1 cellular context compared by ENCODE assay signal in genomic region chr20:21184810-21185209, GRCh38.
TF ChIP-seq lines count a peak whose summit lies in the region.

No MANE protein-coding gene starts in this region.

TF ChIP-seq in HepG2, 621 proteins besides CTCF, POLR2A, EP300 and RAD21 (continued from another document and continues in another):
- TF ChIP-seq, protein P1, sequence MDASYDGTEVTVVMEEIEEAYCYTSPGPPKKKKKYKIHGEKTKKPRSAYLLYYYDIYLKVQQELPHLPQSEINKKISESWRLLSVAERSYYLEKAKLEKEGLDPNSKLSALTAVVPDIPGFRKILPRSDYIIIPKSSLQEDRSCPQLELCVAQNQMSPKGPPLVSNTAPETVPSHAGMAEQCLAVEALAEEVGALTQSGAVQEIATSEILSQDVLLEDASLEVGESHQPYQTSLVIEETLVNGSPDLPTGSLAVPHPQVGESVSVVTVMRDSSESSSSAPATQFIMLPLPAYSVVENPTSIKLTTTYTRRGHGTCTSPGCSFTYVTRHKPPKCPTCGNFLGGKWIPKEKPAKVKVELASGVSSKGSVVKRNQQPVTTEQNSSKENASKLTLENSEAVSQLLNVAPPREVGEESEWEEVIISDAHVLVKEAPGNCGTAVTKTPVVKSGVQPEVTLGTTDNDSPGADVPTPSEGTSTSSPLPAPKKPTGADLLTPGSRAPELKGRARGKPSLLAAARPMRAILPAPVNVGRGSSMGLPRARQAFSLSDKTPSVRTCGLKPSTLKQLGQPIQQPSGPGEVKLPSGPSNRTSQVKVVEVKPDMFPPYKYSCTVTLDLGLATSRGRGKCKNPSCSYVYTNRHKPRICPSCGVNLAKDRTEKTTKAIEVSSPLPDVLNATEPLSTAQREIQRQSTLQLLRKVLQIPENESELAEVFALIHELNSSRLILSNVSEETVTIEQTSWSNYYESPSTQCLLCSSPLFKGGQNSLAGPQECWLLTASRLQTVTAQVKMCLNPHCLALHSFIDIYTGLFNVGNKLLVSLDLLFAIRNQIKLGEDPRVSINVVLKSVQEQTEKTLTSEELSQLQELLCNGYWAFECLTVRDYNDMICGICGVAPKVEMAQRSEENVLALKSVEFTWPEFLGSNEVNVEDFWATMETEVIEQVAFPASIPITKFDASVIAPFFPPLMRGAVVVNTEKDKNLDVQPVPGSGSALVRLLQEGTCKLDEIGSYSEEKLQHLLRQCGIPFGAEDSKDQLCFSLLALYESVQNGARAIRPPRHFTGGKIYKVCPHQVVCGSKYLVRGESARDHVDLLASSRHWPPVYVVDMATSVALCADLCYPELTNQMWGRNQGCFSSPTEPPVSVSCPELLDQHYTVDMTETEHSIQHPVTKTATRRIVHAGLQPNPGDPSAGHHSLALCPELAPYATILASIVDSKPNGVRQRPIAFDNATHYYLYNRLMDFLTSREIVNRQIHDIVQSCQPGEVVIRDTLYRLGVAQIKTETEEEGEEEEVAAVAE (CRISPR knock-in tag; IDR thresholded peaks at IDR 0.05; ENCODE audit: borderline replicate concordance) = 0 out of 2 replicates have a peak, but pooled peaks have one; percentile 72
- peak; percentile 73 for TF ChIP-seq ATF7 (IDR thresholded peaks at IDR 0.05)
- 0 out of 2 replicates have a peak, but pooled peaks have one; percentile 59 for TF ChIP-seq ATF7 (CRISPR knock-in tag; IDR thresholded peaks at IDR 0.05)
- peak; percentile 81; the same call in 1 of the 2 replicates for TF ChIP-seq CBX5 (CRISPR knock-in tag; IDR thresholded peaks at IDR 0.05; ENCODE audit: borderline replicate concordance)
- TF ChIP-seq FOXA1 (IDR thresholded peaks at IDR 0.05) = no peak
- peak; percentile 61; the same call in 1 of the 2 replicates for TF ChIP-seq FOXA1 (CRISPR knock-in tag; IDR thresholded peaks at IDR 0.05)
- no peak for TF ChIP-seq KLF11 (CRISPR knock-in tag; IDR thresholded peaks at IDR 0.05)
- peak; percentile 73 for TF ChIP-seq FOXA3 (CRISPR knock-in tag; IDR thresholded peaks at IDR 0.05)
- TF ChIP-seq MYNN (CRISPR knock-in tag; IDR thresholded peaks at IDR 0.05; ENCODE audit: low read depth) = no peak
- TF ChIP-seq SKI (IDR thresholded peaks at IDR 0.05; ENCODE audit: partially characterized antibody) = no peak
- TF ChIP-seq BHLHE40 (IDR thresholded peaks at IDR 0.05; ENCODE audit: low read length) = peak; percentile 82
- TF ChIP-seq, protein P2, sequence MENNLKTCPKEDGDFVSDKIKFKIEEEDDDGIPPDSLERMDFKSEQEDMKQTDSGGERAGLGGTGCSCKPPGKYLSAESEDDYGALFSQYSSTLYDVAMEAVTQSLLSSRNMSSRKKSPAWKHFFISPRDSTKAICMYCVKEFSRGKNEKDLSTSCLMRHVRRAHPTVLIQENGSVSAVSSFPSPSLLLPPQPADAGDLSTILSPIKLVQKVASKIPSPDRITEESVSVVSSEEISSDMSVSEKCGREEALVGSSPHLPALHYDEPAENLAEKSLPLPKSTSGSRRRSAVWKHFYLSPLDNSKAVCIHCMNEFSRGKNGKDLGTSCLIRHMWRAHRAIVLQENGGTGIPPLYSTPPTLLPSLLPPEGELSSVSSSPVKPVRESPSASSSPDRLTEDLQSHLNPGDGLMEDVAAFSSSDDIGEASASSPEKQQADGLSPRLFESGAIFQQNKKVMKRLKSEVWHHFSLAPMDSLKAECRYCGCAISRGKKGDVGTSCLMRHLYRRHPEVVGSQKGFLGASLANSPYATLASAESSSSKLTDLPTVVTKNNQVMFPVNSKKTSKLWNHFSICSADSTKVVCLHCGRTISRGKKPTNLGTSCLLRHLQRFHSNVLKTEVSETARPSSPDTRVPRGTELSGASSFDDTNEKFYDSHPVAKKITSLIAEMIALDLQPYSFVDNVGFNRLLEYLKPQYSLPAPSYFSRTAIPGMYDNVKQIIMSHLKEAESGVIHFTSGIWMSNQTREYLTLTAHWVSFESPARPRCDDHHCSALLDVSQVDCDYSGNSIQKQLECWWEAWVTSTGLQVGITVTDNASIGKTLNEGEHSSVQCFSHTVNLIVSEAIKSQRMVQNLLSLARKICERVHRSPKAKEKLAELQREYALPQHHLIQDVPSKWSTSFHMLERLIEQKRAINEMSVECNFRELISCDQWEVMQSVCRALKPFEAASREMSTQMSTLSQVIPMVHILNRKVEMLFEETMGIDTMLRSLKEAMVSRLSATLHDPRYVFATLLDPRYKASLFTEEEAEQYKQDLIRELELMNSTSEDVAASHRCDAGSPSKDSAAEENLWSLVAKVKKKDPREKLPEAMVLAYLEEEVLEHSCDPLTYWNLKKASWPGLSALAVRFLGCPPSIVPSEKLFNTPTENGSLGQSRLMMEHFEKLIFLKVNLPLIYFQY (CRISPR knock-in tag; IDR thresholded peaks at IDR 0.05; ENCODE audit: borderline replicate concordance) = no peak
- no peak for TF ChIP-seq HMGA1 (CRISPR knock-in tag; conservative IDR thresholded peaks at IDR 0.05)
- no peak for TF ChIP-seq ZBTB8A (CRISPR knock-in tag; IDR thresholded peaks at IDR 0.05; ENCODE audit: borderline replicate concordance, low read depth)
- peak; percentile 63 for TF ChIP-seq NCOA2 (CRISPR knock-in tag; IDR thresholded peaks at IDR 0.05)
- TF ChIP-seq ZMYM4 (CRISPR knock-in tag; IDR thresholded peaks at IDR 0.05) = peak; percentile 54; the same call in 1 of the 2 replicates
- TF ChIP-seq MIXL1 (CRISPR knock-in tag; IDR thresholded peaks at IDR 0.05) = peak; percentile 26; the same call in 1 of the 2 replicates
- TF ChIP-seq MIER2 (CRISPR knock-in tag; IDR thresholded peaks at IDR 0.05) = 0 out of 2 replicates have a peak, but pooled peaks have one; percentile 26
- TF ChIP-seq CC2D1A (CRISPR knock-in tag; IDR thresholded peaks at IDR 0.05) = no peak
- TF ChIP-seq ZNF652 (CRISPR knock-in tag; IDR thresholded peaks at IDR 0.05; ENCODE audit: borderline replicate concordance, low read depth) = no peak
- 0 out of 2 replicates have a peak, but pooled peaks have one; percentile 33 for TF ChIP-seq JUNB (CRISPR knock-in tag; IDR thresholded peaks at IDR 0.05; ENCODE audit: borderline replicate concordance)
- no peak for TF ChIP-seq ZNF598 (CRISPR knock-in tag; IDR thresholded peaks at IDR 0.05; ENCODE audit: borderline replicate concordance)
- TF ChIP-seq TARDBP (CRISPR knock-in tag; IDR thresholded peaks at IDR 0.05) = 0 out of 2 replicates have a peak, but pooled peaks have one; percentile 46
- no peak for TF ChIP-seq ZNF512 (CRISPR knock-in tag; IDR thresholded peaks at IDR 0.05)
- no peak for TF ChIP-seq ZNF670 (CRISPR knock-in tag; IDR thresholded peaks at IDR 0.05; ENCODE audit: borderline replicate concordance)
- TF ChIP-seq ZSCAN9 (CRISPR knock-in tag; IDR thresholded peaks at IDR 0.05; ENCODE audit: borderline replicate concordance) = 0 out of 2 replicates have a peak, but pooled peaks have one; percentile 50
- TF ChIP-seq ZNF644 (CRISPR knock-in tag; IDR thresholded peaks at IDR 0.05; ENCODE audit: low read depth) = peak; percentile 87
- TF ChIP-seq ZNF12 (CRISPR knock-in tag; IDR thresholded peaks at IDR 0.05) = peak; percentile 69; the same call in 1 of the 2 replicates
- no peak for TF ChIP-seq ZNF749 (CRISPR knock-in tag; IDR thresholded peaks at IDR 0.05; ENCODE audit: borderline replicate concordance)
- no peak for TF ChIP-seq HOXA7 (CRISPR knock-in tag; IDR thresholded peaks at IDR 0.05)
- peak; percentile 8; the same call in 1 of the 2 replicates for TF ChIP-seq STAG1 (CRISPR knock-in tag; IDR thresholded peaks at IDR 0.05)
- TF ChIP-seq PBX2 (CRISPR knock-in tag; IDR thresholded peaks at IDR 0.05) = no peak
- TF ChIP-seq TAF15 (IDR thresholded peaks at IDR 0.05; ENCODE audit: low read depth, low read length, poor library complexity, severe bottlenecking) = no peak
- TF ChIP-seq, protein P3, sequence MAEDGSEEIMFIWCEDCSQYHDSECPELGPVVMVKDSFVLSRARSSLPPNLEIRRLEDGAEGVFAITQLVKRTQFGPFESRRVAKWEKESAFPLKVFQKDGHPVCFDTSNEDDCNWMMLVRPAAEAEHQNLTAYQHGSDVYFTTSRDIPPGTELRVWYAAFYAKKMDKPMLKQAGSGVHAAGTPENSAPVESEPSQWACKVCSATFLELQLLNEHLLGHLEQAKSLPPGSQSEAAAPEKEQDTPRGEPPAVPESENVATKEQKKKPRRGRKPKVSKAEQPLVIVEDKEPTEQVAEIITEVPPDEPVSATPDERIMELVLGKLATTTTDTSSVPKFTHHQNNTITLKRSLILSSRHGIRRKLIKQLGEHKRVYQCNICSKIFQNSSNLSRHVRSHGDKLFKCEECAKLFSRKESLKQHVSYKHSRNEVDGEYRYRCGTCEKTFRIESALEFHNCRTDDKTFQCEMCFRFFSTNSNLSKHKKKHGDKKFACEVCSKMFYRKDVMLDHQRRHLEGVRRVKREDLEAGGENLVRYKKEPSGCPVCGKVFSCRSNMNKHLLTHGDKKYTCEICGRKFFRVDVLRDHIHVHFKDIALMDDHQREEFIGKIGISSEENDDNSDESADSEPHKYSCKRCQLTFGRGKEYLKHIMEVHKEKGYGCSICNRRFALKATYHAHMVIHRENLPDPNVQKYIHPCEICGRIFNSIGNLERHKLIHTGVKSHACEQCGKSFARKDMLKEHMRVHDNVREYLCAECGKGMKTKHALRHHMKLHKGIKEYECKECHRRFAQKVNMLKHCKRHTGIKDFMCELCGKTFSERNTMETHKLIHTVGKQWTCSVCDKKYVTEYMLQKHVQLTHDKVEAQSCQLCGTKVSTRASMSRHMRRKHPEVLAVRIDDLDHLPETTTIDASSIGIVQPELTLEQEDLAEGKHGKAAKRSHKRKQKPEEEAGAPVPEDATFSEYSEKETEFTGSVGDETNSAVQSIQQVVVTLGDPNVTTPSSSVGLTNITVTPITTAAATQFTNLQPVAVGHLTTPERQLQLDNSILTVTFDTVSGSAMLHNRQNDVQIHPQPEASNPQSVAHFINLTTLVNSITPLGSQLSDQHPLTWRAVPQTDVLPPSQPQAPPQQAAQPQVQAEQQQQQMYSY (CRISPR knock-in tag; IDR thresholded peaks at IDR 0.05) = no peak
- TF ChIP-seq, protein P4, sequence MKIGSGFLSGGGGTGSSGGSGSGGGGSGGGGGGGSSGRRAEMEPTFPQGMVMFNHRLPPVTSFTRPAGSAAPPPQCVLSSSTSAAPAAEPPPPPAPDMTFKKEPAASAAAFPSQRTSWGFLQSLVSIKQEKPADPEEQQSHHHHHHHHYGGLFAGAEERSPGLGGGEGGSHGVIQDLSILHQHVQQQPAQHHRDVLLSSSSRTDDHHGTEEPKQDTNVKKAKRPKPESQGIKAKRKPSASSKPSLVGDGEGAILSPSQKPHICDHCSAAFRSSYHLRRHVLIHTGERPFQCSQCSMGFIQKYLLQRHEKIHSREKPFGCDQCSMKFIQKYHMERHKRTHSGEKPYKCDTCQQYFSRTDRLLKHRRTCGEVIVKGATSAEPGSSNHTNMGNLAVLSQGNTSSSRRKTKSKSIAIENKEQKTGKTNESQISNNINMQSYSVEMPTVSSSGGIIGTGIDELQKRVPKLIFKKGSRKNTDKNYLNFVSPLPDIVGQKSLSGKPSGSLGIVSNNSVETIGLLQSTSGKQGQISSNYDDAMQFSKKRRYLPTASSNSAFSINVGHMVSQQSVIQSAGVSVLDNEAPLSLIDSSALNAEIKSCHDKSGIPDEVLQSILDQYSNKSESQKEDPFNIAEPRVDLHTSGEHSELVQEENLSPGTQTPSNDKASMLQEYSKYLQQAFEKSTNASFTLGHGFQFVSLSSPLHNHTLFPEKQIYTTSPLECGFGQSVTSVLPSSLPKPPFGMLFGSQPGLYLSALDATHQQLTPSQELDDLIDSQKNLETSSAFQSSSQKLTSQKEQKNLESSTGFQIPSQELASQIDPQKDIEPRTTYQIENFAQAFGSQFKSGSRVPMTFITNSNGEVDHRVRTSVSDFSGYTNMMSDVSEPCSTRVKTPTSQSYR (CRISPR knock-in tag; IDR thresholded peaks at IDR 0.05; ENCODE audit: borderline replicate concordance) = peak; percentile 46; the same call in 1 of the 2 replicates
- TF ChIP-seq MEIS2 (CRISPR knock-in tag; IDR thresholded peaks at IDR 0.05) = no peak
- 0 out of 2 replicates have a peak, but pooled peaks have one; percentile 23 for TF ChIP-seq RARA (CRISPR knock-in tag; IDR thresholded peaks at IDR 0.05)
- TF ChIP-seq ETV6 (CRISPR knock-in tag; conservative IDR thresholded peaks at IDR 0.05) = no peak
- no peak for TF ChIP-seq JUN (CRISPR knock-in tag; IDR thresholded peaks at IDR 0.05)
- no peak for TF ChIP-seq SP1 (IDR thresholded peaks at IDR 0.05)
- no peak for TF ChIP-seq SP1 (CRISPR knock-in tag; IDR thresholded peaks at IDR 0.05)
- TF ChIP-seq ZNF777 (CRISPR knock-in tag; IDR thresholded peaks at IDR 0.05) = no peak
- TF ChIP-seq ZNF766 (CRISPR knock-in tag; IDR thresholded peaks at IDR 0.05; ENCODE audit: borderline replicate concordance) = 0 out of 2 replicates have a peak, but pooled peaks have one; percentile 43
- no peak for TF ChIP-seq EHMT2 (IDR thresholded peaks at IDR 0.05; ENCODE audit: borderline replicate concordance, low read depth, low read length)
- TF ChIP-seq SOX5 (CRISPR knock-in tag; IDR thresholded peaks at IDR 0.05; ENCODE audit: borderline replicate concordance) = peak; percentile 68; the same call in 1 of the 2 replicates
- TF ChIP-seq ZNF788 (CRISPR knock-in tag; IDR thresholded peaks at IDR 0.05; ENCODE audit: borderline replicate concordance) = no peak
- TF ChIP-seq FOXM1 (CRISPR knock-in tag; IDR thresholded peaks at IDR 0.05) = no peak
- peak; percentile 65; the same call in 1 of the 2 replicates for TF ChIP-seq SMAD3 (CRISPR knock-in tag; IDR thresholded peaks at IDR 0.05)
- TF ChIP-seq ZNF556 (CRISPR knock-in tag; IDR thresholded peaks at IDR 0.05; ENCODE audit: borderline replicate concordance) = no peak
